Comparison of ENCODE assay signal across 8 cellular contexts in genomic region chr5:160419458-160420330, GRCh38. TPM values are rescaled to one million over a fixed set of nuclear protein-coding genes. Genes with fewer than 3 reads are reported as not detected.
DNase-seq lines count a peak whose midpoint lies in the region; ATAC-seq and TF ChIP-seq lines count a peak whose summit lies in the region.

No MANE protein-coding gene starts in this region.

- H3K4me3 ChIP-seq in lung, result no peak overlapping the region

- H3K4me1 ChIP-seq in lung (ENCODE audit: control insufficient read depth in 2 of 2, insufficient read depth in 2 of 2, low read length in 2 of 2), result peaks cover 8 to 11% of the 10 kb centered on the region in 2 donors

- H3K27ac ChIP-seq in angular gyrus (ENCODE audit: low read depth, low read length) (peak overlapping the region; percentile 64), lung (ENCODE audit: low read depth in 1 of 2, low read length in 1 of 2) (peak overlapping the region; percentile 75 to 84)

- H3K27me3 ChIP-seq in lung (ENCODE audit: control insufficient read depth, insufficient read depth), result no peaks in the 10 kb centered on the region

- no peaks in the 10 kb centered on the region for H3K36me3 ChIP-seq in lung (ENCODE audit: control insufficient read depth in 2 of 2, insufficient read depth in 2 of 2, low read length in 2 of 2)

- no peak for TF ChIP-seq CTCF in lung (IDR thresholded peaks at IDR 0.05; ENCODE audit: control extremely low read depth, extremely low read depth)

- peak; percentile 49 for ATAC-seq in GM18517 (IDR thresholded peaks at IDR 0.05; ENCODE audit: unreplicated experiment)
- ATAC-seq in HG03354 (IDR thresholded peaks at IDR 0.05; ENCODE audit: poor library complexity, severe bottlenecking, unreplicated experiment), result peak; percentile 42
- no peak for ATAC-seq in lung (ENCODE audit: insufficient read depth, low FRiP score)

- WGBS in lung, 2 donors, result 41 to 42% methylated on average over 11 of the region's 11 CpGs

- no peak for DNase-seq in lung (ENCODE audit: low spot score)
- DNase-seq in GF-D8 (lab: John Stamatoyannopoulos, UW), result no peak
- no peak for DNase-seq in activated CD4-positive, CD25-positive, alpha-beta regulatory T cell (lab: John Stamatoyannopoulos, UW)
- no peak for DNase-seq in DMS79 (lab: John Stamatoyannopoulos, UW)
- DNase-seq in kidney glomerular epithelial cell (lab: John Stamatoyannopoulos, UW), result no peak

- H3K9me3 ChIP-seq in lung (ENCODE audit: control insufficient read depth in 2 of 2, insufficient read depth in 1 of 2, low read length in 1 of 2), result no peaks in the 10 kb centered on the region

RNA-seq across cellular contexts. Expression of gene SLU7, which starts 0.8 kb away (rescaled TPM):
- total RNA-seq in lung, result 10 to 100 TPM; 35.2 to 35.6 TPM
- polyA plus RNA-seq in lung, result 10 to 100 TPM; 26.7 to 34.4 TPM

RNA-seq across cellular contexts. Expression of gene PTTG1, which starts 2.0 kb away (rescaled TPM):
- total RNA-seq in lung, result 10 to 100 TPM in 1 of 2 donors, 1 to 10 TPM in 1; 4.0 to 17.1 TPM
- polyA plus RNA-seq in lung, result 10 to 100 TPM; 13.7 to 29.2 TPM

RNA-seq across cellular contexts. Expression of gene FAM200C, which starts 19.8 kb away (rescaled TPM):
- 10 to 100 TPM in 1 of 2 donors, 1 to 10 TPM in 1; 3.0 to 12.3 TPM for total RNA-seq in lung
- 1 to 10 TPM; 1.1 to 4.3 TPM for polyA plus RNA-seq in lung

RNA-seq across cellular contexts. Expression of gene C1QTNF2, which starts 49.3 kb away (rescaled TPM):
- 1 to 10 TPM; 2.1 to 3.0 TPM for total RNA-seq in lung
- 1 to 10 TPM in 1 of 2 donors, under 1 TPM in 1; 0.62 to 1.1 TPM for polyA plus RNA-seq in lung
